ENCODE assay signal across 1 cellular context in the genomic region with DNA sequence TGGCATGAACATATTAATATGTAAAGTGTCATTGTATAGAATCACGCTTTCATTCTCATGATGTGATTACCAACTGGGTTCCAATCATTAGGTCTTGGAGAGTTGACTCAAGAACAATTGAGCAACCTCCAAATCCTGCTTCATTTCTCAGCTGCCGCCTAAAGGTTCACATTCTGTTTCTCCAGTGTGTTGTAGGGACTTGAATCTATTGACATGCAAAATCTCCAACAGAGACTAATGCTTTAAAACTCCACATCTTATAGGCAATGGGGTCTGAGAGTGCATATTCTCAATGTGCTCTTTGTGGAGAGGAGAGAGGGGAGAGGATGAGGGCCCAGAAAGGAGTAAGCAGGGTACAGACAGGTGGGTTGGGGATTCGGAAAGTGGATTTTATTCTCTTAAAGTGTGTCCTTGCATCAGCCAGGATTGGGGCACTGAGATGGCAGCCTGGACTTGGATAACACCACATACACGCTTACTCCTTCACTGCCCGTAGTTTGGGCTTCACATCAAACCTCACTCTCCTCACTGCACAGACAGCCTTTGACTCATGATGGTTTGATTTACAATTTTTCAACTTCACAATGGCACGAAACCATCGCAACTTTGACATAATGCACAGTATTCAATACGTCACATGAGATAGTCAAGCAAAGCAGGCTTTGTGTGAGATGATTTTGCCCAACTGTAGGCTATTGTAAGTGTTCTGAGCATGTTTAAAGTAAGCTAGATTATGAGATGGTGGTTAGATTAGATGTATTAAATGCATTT.
TF ChIP-seq lines count a peak whose summit lies in the region.

No MANE protein-coding gene starts in this region.

TF ChIP-seq in IMR-90, 13 proteins besides CTCF, POLR2A, EP300 and RAD21 (continued from another document):
- TF ChIP-seq MAZ (IDR thresholded peaks at IDR 0.05; ENCODE audit: borderline replicate concordance, low read depth, low read length) (no peak), MAFK (IDR thresholded peaks at IDR 0.05; ENCODE audit: low read depth, low read length) (no peak), CHD1 (IDR thresholded peaks at IDR 0.05; ENCODE audit: low read depth, low read length) (no peak), MXI1 (IDR thresholded peaks at IDR 0.05; ENCODE audit: borderline replicate concordance, low read depth, low read length) (no peak)
